In genomic region chr3:102163039-102163817, GRCh38 we compare ENCODE assay signal across 9 cellular contexts.
A peak's percentile ranks its signal among the peaks of the same experiment; 100 is the strongest.
DNase-seq lines count a peak whose midpoint lies in the region; ATAC-seq and TF ChIP-seq lines count a peak whose summit lies in the region.
"Had no signal": no experiment of that assay in that cellular context is flagged by ENCODE, and none has a peak within 500 bp of the region (broad histone marks: within the 10 kb centered on the region; RNA-seq: fewer than 3 reads in every experiment).

No MANE protein-coding gene starts in this region.

- 8 to 18% (median 16%) methylated on average over 1 of the region's 1 CpG for WGBS in psoas muscle, 3 donors
- 35 to 53% (median 44%) methylated on average over 1 of the region's 1 CpG for WGBS in spleen, 5 donors

- H3K27me3 ChIP-seq in psoas muscle (ENCODE audit: insufficient read depth in 3 of 3, low read length in 2 of 3) (no peaks in the 10 kb centered on the region), spleen (replicated peaks in 1 of 7) (no peaks in the 10 kb centered on the region)

- H3K4me1 ChIP-seq in psoas muscle, result no peaks in the 10 kb centered on the region
- H3K4me1 ChIP-seq in spleen, result peaks cover 0 to 9% (median 3%) of the 10 kb centered on the region in 6 donors

- H3K4me3 ChIP-seq in psoas muscle (no peak overlapping the region), spleen (no peak overlapping the region)

- TF ChIP-seq CTCF in psoas muscle (IDR thresholded peaks at IDR 0.05) (no peak), spleen (IDR thresholded peaks at IDR 0.05 in 8 of 11, conservative IDR thresholded peaks at IDR 0.05 in 3 of 11) (no peak)

- peak in 2 of 4 donors; percentile 35 to 54 for ATAC-seq in psoas muscle
- ATAC-seq in HG02981 (IDR thresholded peaks at IDR 0.05; ENCODE audit: unreplicated experiment), result no peak

- no peaks in the 10 kb centered on the region for H3K9me3 ChIP-seq in psoas muscle
- H3K9me3 ChIP-seq in spleen, result no peaks in the 10 kb centered on the region

- DNase-seq in D341Med (ENCODE audit: low spot score) (peak; percentile 52), NCI-H748 treated with DMSO at 0.1 percent for 48 hours (lab: John Stamatoyannopoulos, UW) (peak; percentile 4), erythroblast (lab: John Stamatoyannopoulos, UW) (peak; percentile 37 to 50), psoas muscle (peak; percentile 43 to 61), spleen (no peak), cerebellar cortex (ENCODE audit: low spot score) (no peak), NCI-H1694 treated with DMSO at 0.1 percent for 48 hours (lab: John Stamatoyannopoulos, UW) (no peak)
- DNase-seq: stimulated activated CD4-positive, alpha-beta T cell treated with anti-CD3 and anti-CD28 coated beads, Interleukin-1b, Interleukin-23, amount 100 ng/mL, for 48 hours had no signal

- H3K36me3 ChIP-seq in psoas muscle (ENCODE audit: insufficient read depth in 1 of 2, low read depth in 1 of 2) (no peaks in the 10 kb centered on the region), spleen (no peaks in the 10 kb centered on the region)

- no peak overlapping the region for H3K27ac ChIP-seq in psoas muscle
- peak overlapping the region in 1 of 8 donors; percentile 10 for H3K27ac ChIP-seq in spleen

- TF ChIP-seq POLR2A in erythroblast (IDR thresholded peaks at IDR 0.05; ENCODE audit: low read length) (no peak), spleen (IDR thresholded peaks at IDR 0.05) (no peak)

- intact Hi-C loops in psoas muscle (cut with DNase I) (no loop called here), spleen (cut with DNase I; ENCODE audit: low total_unique reads) (no loop called here)

Comparison
In these comparisons a context has a peak if more than half of its experiments do, and no peak if none do; other contexts are left out.
1. DNase-seq: peak in D341Med (single experiment), NCI-H748 treated with DMSO at 0.1 percent for 48 hours (single experiment), erythroblast (2 of 2) and psoas muscle (2 of 2); none in spleen (single experiment), cerebellar cortex (single experiment) and NCI-H1694 treated with DMSO at 0.1 percent for 48 hours (single experiment).